ENCODE assay signal across 11 cellular contexts in genomic region chr11:533586-534196, GRCh38. TPM values are rescaled to one million over a fixed set of nuclear protein-coding genes. Genes with fewer than 3 reads are reported as not detected.
DNase-seq lines count a peak whose midpoint lies in the region; ATAC-seq, FAIRE-seq and TF ChIP-seq lines count a peak whose summit lies in the region.
"Had no signal": no experiment of that assay in that cellular context is flagged by ENCODE, and none has a peak within 500 bp of the region (broad histone marks: within the 10 kb centered on the region; RNA-seq: fewer than 3 reads in every experiment).

No MANE protein-coding gene starts in this region.

- CTCF ChIA-PET in H1 (lab: Charles Lee; ENCODE audit: partially characterized antibody): interaction anchor here (1.3 to 1.6 kb wide), 2 partner anchors 12 to 16 kb away, joined by 4 to 5 read pairs; no protein-coding TSS in a partner anchor

- H2BK12ac ChIP-seq in H1 (ENCODE audit: low read depth, low read length): no peak overlapping the region

- peaks cover 36% of the 10 kb centered on the region for H4K20me1 ChIP-seq in DND-41 (ENCODE audit: insufficient read depth, low read length)
- H4K20me1 ChIP-seq in Loucy (ENCODE audit: insufficient read depth, low read length, poor library complexity, severe bottlenecking): peaks cover 18% of the 10 kb centered on the region
- H4K20me1 ChIP-seq in H1 (replicated peaks in 1 of 2; ENCODE audit: control insufficient read depth in 1 of 2, insufficient read depth in 2 of 2, low read length in 2 of 2): peaks cover 7 to 11% of the 10 kb centered on the region in 2 experiments

- DNase-seq in DND-41: no peak
- no peak for DNase-seq in H1 (ENCODE audit: low read depth in 1 of 2, low spot score in 2 of 2)
- no peak for DNase-seq in progenitor cell of endocrine pancreas (ENCODE audit: low spot score, unreplicated experiment)
- no peak for DNase-seq in GM10266 (ENCODE audit: extremely low spot score)
- DNase-seq in D721Med (ENCODE audit: insufficient read length, low spot score): no peak
- DNase-seq in urothelium cell line (ENCODE audit: low spot score): no peak
- DNase-seq in activated CD4-positive, alpha-beta T cell treated with anti-CD3 and anti-CD28 coated beads for 48 hours: no peak
- DNase-seq: NCI-H226 had no signal

- H3K4me3 ChIP-seq in DND-41 (ENCODE audit: low read depth in 1 of 2, low read length in 2 of 2) (peak overlapping the region in 1 of 2 experiments; percentile 96; a peak in 2 of 4 replicates), Loucy (ENCODE audit: low read length, poor library complexity, severe bottlenecking) (peak overlapping the region; percentile 94), H1 (ENCODE audit: extremely low read depth in 1 of 4, insufficient read depth in 2 of 4, low read depth in 3 of 4, low read length in 4 of 4) (no peak overlapping the region)

- TF ChIP-seq POLR2A in H1 (IDR thresholded peaks at IDR 0.05; ENCODE audit: control extremely low read depth in 1 of 2, low read depth in 2 of 2, low read length in 2 of 2): no peak

- no peak overlapping the region for H2BK15ac ChIP-seq in H1 (ENCODE audit: low read length)

- no peak overlapping the region for H4K5ac ChIP-seq in H1 (ENCODE audit: insufficient read length, low read depth, low read length)

- H3K9me3 Mint-ChIP-seq in progenitor cell of endocrine pancreas (ENCODE audit: low read depth): no peaks in the 10 kb centered on the region

- H3K18ac ChIP-seq in H1 (ENCODE audit: extremely low read depth, low read length): no peak overlapping the region

- H2BK5ac ChIP-seq in H1 (ENCODE audit: low read depth, low read length): no peak overlapping the region

- H3K27ac ChIP-seq in DND-41 (ENCODE audit: low read length): no peak overlapping the region
- no peak overlapping the region; the same call in 1 of the 2 replicates for H3K27ac ChIP-seq in H1 (ENCODE audit: low read depth, low read length)
- H3K27ac ChIP-seq: neutrophil had no signal

- H4K8ac ChIP-seq in H1 (ENCODE audit: extremely low read depth, insufficient read depth, low read length): peak overlapping the region; percentile 57

- no peak overlapping the region for H2AK5ac ChIP-seq in H1 (ENCODE audit: low read depth, low read length)

- H3K27me3 Mint-ChIP-seq in progenitor cell of endocrine pancreas: no peaks in the 10 kb centered on the region
- H3K27me3 Mint-ChIP-seq: T-helper 17 cell had no signal

- 94% methylated on average over 24 of the region's 25 CpGs; no CpG with 5 or more reads in 1 of the 2 experiments for WGBS in H1 (ENCODE audit: extremely low coverage in 1 of 2, insufficient coverage in 1 of 2, insufficient read length in 1 of 2, insufficient replicate concordance in 2 of 2, low coverage in 1 of 2, low lambda C conversion rate in 2 of 2, missing lambda C conversion rate in 1 of 2), 2 experiments

- H3F3A ChIP-seq in Loucy (ENCODE audit: low read depth): no peaks in the 10 kb centered on the region

- no peak overlapping the region for H3K23ac ChIP-seq in H1 (ENCODE audit: insufficient read length)

- peaks cover 21% of the 10 kb centered on the region; the same call in 1 of the 2 replicates for H3K23me2 ChIP-seq in H1 (ENCODE audit: low read depth, low read length)

- H3K4me1 Mint-ChIP-seq in progenitor cell of endocrine pancreas (ENCODE audit: low read depth): peaks cover 6% of the 10 kb centered on the region

- H3K79me1 ChIP-seq in H1 (ENCODE audit: low read depth, low read length): no peaks in the 10 kb centered on the region

- H3K9me2 ChIP-seq in Loucy (replicated peaks; ENCODE audit: low read depth, low read length): no peaks in the 10 kb centered on the region

- no peak overlapping the region for H4K91ac ChIP-seq in H1 (replicated peaks; ENCODE audit: insufficient read length, low read length)

- ATAC-seq in DND-41 (ENCODE audit: insufficient read depth, low read depth): no peak
- ATAC-seq: T-helper 17 cell had no signal

- no peak overlapping the region for H2BK120ac ChIP-seq in H1 (replicated peaks; ENCODE audit: low read depth, low read length)

- H3K4ac ChIP-seq in H1 (replicated peaks; ENCODE audit: insufficient read length, low read depth, low read length): no peak overlapping the region

- H3K4me1 ChIP-seq in DND-41 (ENCODE audit: insufficient read depth, low read length) (peaks cover 41% of the 10 kb centered on the region), Loucy (ENCODE audit: insufficient read depth, low read length, poor library complexity, severe bottlenecking) (peaks cover 17% of the 10 kb centered on the region), H1 (replicated peaks in 1 of 4; ENCODE audit: control insufficient read depth in 3 of 4, insufficient read depth in 4 of 4, low read length in 3 of 4) (peaks cover 0 to 17% (median 10%) of the 10 kb centered on the region in 4 experiments; a peak in 5 of 7 replicates)

- POLR2A ChIA-PET in H1 (lab: Charles Lee; ENCODE audit: partially characterized antibody): interaction anchor here (1.2 kb wide), 1 partner anchor 165 kb away, joined by 5 read pairs; the partner anchor contains the start of gene B4GALNT4

- H3K9me3 ChIP-seq in DND-41 (ENCODE audit: insufficient read depth, low read length, severe bottlenecking): no peaks in the 10 kb centered on the region
- no peaks in the 10 kb centered on the region for H3K9me3 ChIP-seq in Loucy (ENCODE audit: insufficient read depth, low read depth, low read length)
- no peaks in the 10 kb centered on the region for H3K9me3 ChIP-seq in H1 (ENCODE audit: insufficient read depth in 2 of 2, low read depth in 1 of 2, low read length in 1 of 2)
- H3K9me3 ChIP-seq: neutrophil had no signal

- no peak overlapping the region for H3K27ac Mint-ChIP-seq in progenitor cell of endocrine pancreas
- H3K27ac Mint-ChIP-seq: T-helper 17 cell had no signal

- peak overlapping the region; percentile 98 for H3K4me2 ChIP-seq in DND-41 (ENCODE audit: insufficient read depth, low read length)
- H3K4me2 ChIP-seq in Loucy (ENCODE audit: low read depth, low read length, poor library complexity, severe bottlenecking): peak overlapping the region; percentile 94
- peak overlapping the region; percentile 48 to 72; a peak in 2 of 4 replicates for H3K4me2 ChIP-seq in H1 (ENCODE audit: insufficient read depth in 1 of 2, low read depth in 2 of 2, low read length in 2 of 2)

- no peak overlapping the region for H3K14ac ChIP-seq in H1 (ENCODE audit: insufficient read length)

- peak overlapping the region; percentile 88 for H3K9ac ChIP-seq in DND-41 (ENCODE audit: low read depth, low read length)
- H3K9ac ChIP-seq in Loucy (ENCODE audit: low read depth, low read length, poor library complexity, severe bottlenecking): peak overlapping the region; percentile 85
- H3K9ac ChIP-seq in H1 (replicated peaks in 1 of 4; ENCODE audit: extremely low read depth in 1 of 4, low read depth in 3 of 4, low read length in 3 of 4): no peak overlapping the region

- no peak for TF ChIP-seq EP300 in H1 (IDR thresholded peaks at IDR 0.05; ENCODE audit: borderline replicate concordance in 1 of 2, low read depth in 2 of 2, low read length in 2 of 2)

- no peak for TF ChIP-seq CTCF in DND-41 (IDR thresholded peaks at IDR 0.05; ENCODE audit: borderline replicate concordance, extremely low read depth, low read length, poor library complexity, severe bottlenecking)
- no peak for TF ChIP-seq CTCF in Loucy (conservative IDR thresholded peaks at IDR 0.05; ENCODE audit: low read length)
- no peak for TF ChIP-seq CTCF in H1 (IDR thresholded peaks at IDR 0.05; ENCODE audit: control extremely low read depth in 1 of 3, insufficient read depth in 1 of 3, low read depth in 1 of 3, low read length in 3 of 3)
- TF ChIP-seq CTCF in progenitor cell of endocrine pancreas (IDR thresholded peaks at IDR 0.05; ENCODE audit: unreplicated experiment): no peak
- TF ChIP-seq CTCF in GM10266 (IDR thresholded peaks at IDR 0.05; ENCODE audit: control insufficient read depth, insufficient read depth, low read depth, missing control alignments): no peak
- no peak for TF ChIP-seq CTCF in D721Med (IDR thresholded peaks at IDR 0.05; ENCODE audit: insufficient read depth, missing control alignments)

- no peak overlapping the region for H2AFZ ChIP-seq in DND-41 (ENCODE audit: low read depth, low read length)
- no peak overlapping the region for H2AFZ ChIP-seq in Loucy (ENCODE audit: low read length)
- H2AFZ ChIP-seq in H1 (ENCODE audit: low read length): no peak overlapping the region

- no peak overlapping the region for H3K56ac ChIP-seq in H1 (replicated peaks; ENCODE audit: insufficient read length, low read depth, low read length)

- H3K36me3 ChIP-seq in DND-41 (ENCODE audit: insufficient read depth, low read length) (peaks cover 35% of the 10 kb centered on the region), Loucy (ENCODE audit: insufficient read depth, low read length) (peaks cover 4% of the 10 kb centered on the region; the same call in 1 of the 2 replicates), H1 (ENCODE audit: control insufficient read depth in 2 of 4, insufficient read depth in 4 of 4, low read length in 3 of 4) (peaks cover 0 to 15% (median 6%) of the 10 kb centered on the region in 4 experiments; a peak in 5 of 8 replicates)

- TF ChIP-seq RAD21 in H1 (IDR thresholded peaks at IDR 0.05 in 1 of 2, conservative IDR thresholded peaks at IDR 0.05 in 1 of 2; ENCODE audit: low read depth in 2 of 2, low read length in 2 of 2): no peak

- peak overlapping the region; percentile 49 for H3K4me3 Mint-ChIP-seq in progenitor cell of endocrine pancreas (ENCODE audit: low read depth)

- no peak overlapping the region for H2BK20ac ChIP-seq in H1 (ENCODE audit: low read length)

- no peaks in the 10 kb centered on the region for H3K27me3 ChIP-seq in DND-41 (ENCODE audit: insufficient read depth, low read length, poor library complexity)
- no peaks in the 10 kb centered on the region for H3K27me3 ChIP-seq in Loucy (ENCODE audit: insufficient read depth, low read length, poor library complexity, severe bottlenecking)
- peaks cover 0 to 16% (median 6%) of the 10 kb centered on the region in 4 experiments; a peak in 5 of 7 replicates for H3K27me3 ChIP-seq in H1 (replicated peaks in 1 of 4; ENCODE audit: control insufficient read depth in 3 of 4, extremely low read depth in 1 of 4, insufficient read depth in 3 of 4, low read length in 3 of 4)

- peaks cover 1% of the 10 kb centered on the region for H3K36me3 Mint-ChIP-seq in progenitor cell of endocrine pancreas (ENCODE audit: insufficient read depth)

- H3K79me2 ChIP-seq in DND-41 (ENCODE audit: insufficient read depth, low read length) (peaks cover 18% of the 10 kb centered on the region), Loucy (ENCODE audit: insufficient read depth, low read length) (peaks cover 17% of the 10 kb centered on the region), H1 (ENCODE audit: control insufficient read depth in 1 of 2, insufficient read depth in 2 of 2, low read length in 2 of 2) (no peaks in the 10 kb centered on the region)

- no peak for FAIRE-seq in H1 (lab: Jason Lieb, UNC)
- FAIRE-seq in D721Med (lab: Jason Lieb, UNC): no peak
- FAIRE-seq in urothelium cell line (lab: Jason Lieb, UNC): no peak

RNA-seq across cellular contexts. Expression of gene HRAS, which starts 1.7 kb away (rescaled TPM):
- total RNA-seq in H1 (2021; fragmentation: NEBNext Ultra II Directional; extraction: Animal tissue kit (Norgen Biotek cat#: 25700)): 54.7 and 60.9 TPM in 2 replicates
- 44.3 and 63.4 TPM in 2 replicates for polyA plus RNA-seq in H1 (2011; rRNA removed)
- 47.4 TPM for polyA plus RNA-seq in H1 (2011; cell fraction: cytosol; rRNA removed)
- polyA plus RNA-seq in H1 (2011; cell fraction: nucleus; rRNA removed): 117 TPM
- 63.6 to 78.2 TPM (median 69.2 TPM) in 4 replicates for polyA plus RNA-seq in H1 (2012, experiment 1 of 2)
- 56.3 TPM for polyA plus RNA-seq in H1 (2012, experiment 2 of 2)
- polyA plus RNA-seq in H1 (2013, experiment 1 of 2): 25.7 TPM
- polyA plus RNA-seq in H1 (2013, experiment 2 of 2): 26.0 TPM
- polyA minus RNA-seq in H1 (2011; rRNA and poly(A)+ RNA removed): 28.2 and 33.1 TPM in 2 replicates
- polyA minus RNA-seq in H1 (2011; cell fraction: cytosol; rRNA and poly(A)+ RNA removed): 22.0 TPM
- 21.5 TPM for polyA minus RNA-seq in H1 (2011; cell fraction: nucleus; rRNA and poly(A)+ RNA removed)
- 53.4 and 61.6 TPM in 2 replicates for total RNA-seq in progenitor cell of endocrine pancreas

RNA-seq across cellular contexts. Expression of gene LRRC56, which starts 3.6 kb away (rescaled TPM):
- total RNA-seq in H1 (2021; fragmentation: NEBNext Ultra II Directional; extraction: Animal tissue kit (Norgen Biotek cat#: 25700)): 1.9 and 2.1 TPM in 2 replicates
- 0.94 and 1.6 TPM in 2 replicates for polyA plus RNA-seq in H1 (2011; rRNA removed)
- 1.9 TPM for polyA plus RNA-seq in H1 (2011; cell fraction: cytosol; rRNA removed)
- 8.4 TPM for polyA plus RNA-seq in H1 (2011; cell fraction: nucleus; rRNA removed)
- polyA plus RNA-seq in H1 (2012, experiment 1 of 2): 1.2 to 1.8 TPM (median 1.6 TPM) in 4 replicates
- polyA plus RNA-seq in H1 (2012, experiment 2 of 2): 0.70 TPM
- 0.71 TPM for polyA plus RNA-seq in H1 (2013, experiment 1 of 2)
- 0.75 TPM for polyA plus RNA-seq in H1 (2013, experiment 2 of 2)
- polyA minus RNA-seq in H1 (2011; rRNA and poly(A)+ RNA removed): 0.68 and 0.88 TPM in 2 replicates
- 0.88 TPM for polyA minus RNA-seq in H1 (2011; cell fraction: cytosol; rRNA and poly(A)+ RNA removed)
- 2.4 TPM for polyA minus RNA-seq in H1 (2011; cell fraction: nucleus; rRNA and poly(A)+ RNA removed)
- 5.1 and 5.4 TPM in 2 replicates for total RNA-seq in progenitor cell of endocrine pancreas

RNA-seq across cellular contexts. Expression of gene RNH1, which starts 26.6 kb away (rescaled TPM):
- 49.8 and 53.4 TPM in 2 replicates for total RNA-seq in H1 (2021; fragmentation: NEBNext Ultra II Directional; extraction: Animal tissue kit (Norgen Biotek cat#: 25700))
- polyA plus RNA-seq in H1 (2011; rRNA removed): 48.7 and 86.4 TPM in 2 replicates
- 60.1 TPM for polyA plus RNA-seq in H1 (2011; cell fraction: cytosol; rRNA removed)
- polyA plus RNA-seq in H1 (2011; cell fraction: nucleus; rRNA removed): 139 TPM
- 36.0 to 56.2 TPM (median 54.7 TPM) in 4 replicates for polyA plus RNA-seq in H1 (2012, experiment 1 of 2)
- 56.3 TPM for polyA plus RNA-seq in H1 (2012, experiment 2 of 2)
- polyA plus RNA-seq in H1 (2013, experiment 1 of 2): 29.5 TPM
- polyA plus RNA-seq in H1 (2013, experiment 2 of 2): 27.5 TPM
- polyA minus RNA-seq in H1 (2011; rRNA and poly(A)+ RNA removed): 29.0 and 44.4 TPM in 2 replicates
- 38.3 TPM for polyA minus RNA-seq in H1 (2011; cell fraction: cytosol; rRNA and poly(A)+ RNA removed)
- polyA minus RNA-seq in H1 (2011; cell fraction: nucleus; rRNA and poly(A)+ RNA removed): 63.2 TPM
- total RNA-seq in progenitor cell of endocrine pancreas: 49.4 and 52.6 TPM in 2 replicates

RNA-seq across cellular contexts. Expression of gene LMNTD2, which starts 26.8 kb away (rescaled TPM):
- 2.6 and 3.1 TPM in 2 replicates for total RNA-seq in H1 (2021; fragmentation: NEBNext Ultra II Directional; extraction: Animal tissue kit (Norgen Biotek cat#: 25700))
- 1.6 and 3.6 TPM in 2 replicates for polyA plus RNA-seq in H1 (2011; rRNA removed)
- polyA plus RNA-seq in H1 (2011; cell fraction: cytosol; rRNA removed): 1.8 TPM
- 18.4 TPM for polyA plus RNA-seq in H1 (2011; cell fraction: nucleus; rRNA removed)
- 1.6 to 3.8 TPM (median 2.2 TPM) in 4 replicates for polyA plus RNA-seq in H1 (2012, experiment 1 of 2)
- polyA plus RNA-seq in H1 (2012, experiment 2 of 2): 1.0 TPM
- 1.7 TPM for polyA plus RNA-seq in H1 (2013, experiment 1 of 2)
- polyA plus RNA-seq in H1 (2013, experiment 2 of 2): 1.7 TPM
- polyA minus RNA-seq in H1 (2011; rRNA and poly(A)+ RNA removed): 0.29 and 0.38 TPM in 2 replicates
- 1.0 TPM for polyA minus RNA-seq in H1 (2011; cell fraction: cytosol; rRNA and poly(A)+ RNA removed)
- polyA minus RNA-seq in H1 (2011; cell fraction: nucleus; rRNA and poly(A)+ RNA removed): 3.9 TPM
- 15.6 and 19.3 TPM in 2 replicates for total RNA-seq in progenitor cell of endocrine pancreas

RNA-seq across cellular contexts. Expression of gene RASSF7, which starts 27.1 kb away (rescaled TPM):
- 20.6 and 22.3 TPM in 2 replicates for total RNA-seq in H1 (2021; fragmentation: NEBNext Ultra II Directional; extraction: Animal tissue kit (Norgen Biotek cat#: 25700))
- 43.9 and 60.6 TPM in 2 replicates for polyA plus RNA-seq in H1 (2011; rRNA removed)
- polyA plus RNA-seq in H1 (2011; cell fraction: cytosol; rRNA removed): 52.5 TPM
- polyA plus RNA-seq in H1 (2011; cell fraction: nucleus; rRNA removed): 130 TPM
- 13.9 to 27.0 TPM (median 25.1 TPM) in 4 replicates for polyA plus RNA-seq in H1 (2012, experiment 1 of 2)
- 16.0 TPM for polyA plus RNA-seq in H1 (2012, experiment 2 of 2)
- 16.2 TPM for polyA plus RNA-seq in H1 (2013, experiment 1 of 2)
- 15.3 TPM for polyA plus RNA-seq in H1 (2013, experiment 2 of 2)
- 4.3 and 7.4 TPM in 2 replicates for polyA minus RNA-seq in H1 (2011; rRNA and poly(A)+ RNA removed)
- 14.5 TPM for polyA minus RNA-seq in H1 (2011; cell fraction: cytosol; rRNA and poly(A)+ RNA removed)
- 19.7 TPM for polyA minus RNA-seq in H1 (2011; cell fraction: nucleus; rRNA and poly(A)+ RNA removed)
- total RNA-seq in progenitor cell of endocrine pancreas: 38.2 and 40.8 TPM in 2 replicates

Comparison
In these comparisons a context has a peak if more than half of its experiments do, and no peak if none do; other contexts are left out.
1. H3K9ac ChIP-seq: peak in DND-41 (single experiment) and Loucy (single experiment); none in H1 (0 of 4).
2. Peak in every context shown above with its lines, with median percentiles within 50 percentile points of each other: H3K4me2 ChIP-seq.